9 cellular contexts compared by ENCODE assay signal in the genomic region with DNA sequence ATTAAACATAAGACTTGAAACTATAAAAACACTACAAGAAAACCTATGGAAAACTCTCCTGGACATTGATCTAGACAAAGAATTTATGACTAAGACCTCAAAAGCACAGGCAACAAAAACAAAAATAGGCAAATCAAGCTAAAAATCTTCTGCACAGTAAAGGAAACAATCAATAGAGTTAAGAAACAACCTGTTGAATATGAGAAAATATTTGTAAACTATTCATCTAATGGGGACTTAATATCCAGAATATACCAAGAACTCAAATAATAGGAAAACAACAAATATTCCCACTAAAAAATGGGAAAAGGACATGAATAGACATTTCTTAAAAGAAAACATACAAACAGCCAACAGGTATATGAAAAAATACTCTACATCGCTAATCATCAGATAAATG.
"Had no signal": no experiment of that assay in that cellular context is flagged by ENCODE, and none has a peak within 500 bp of the region (broad histone marks: within the 10 kb centered on the region; RNA-seq: fewer than 3 reads in every experiment).

No MANE protein-coding gene starts in this region.

- H3K36me3 ChIP-seq: HAP-1 had no signal

- H3K4me3 ChIP-seq: GM23248, HAP-1, K562 had no signal

- H3K9me3 ChIP-seq: HAP-1 had no signal

- FAIRE-seq: HTR-8/SVneo, K562 had no signal

- H3K9ac ChIP-seq: GM23248 had no signal

- DNase-seq: GM23248, GOT3, H7, IMR-90, KG1 had no signal

- ATAC-seq: HCT116, K562 had no signal

- H3K27ac ChIP-seq: GM23248 had no signal

- H2AFZ ChIP-seq: GM23248 had no signal
